11 cellular contexts compared by ENCODE assay signal in the genomic region with DNA sequence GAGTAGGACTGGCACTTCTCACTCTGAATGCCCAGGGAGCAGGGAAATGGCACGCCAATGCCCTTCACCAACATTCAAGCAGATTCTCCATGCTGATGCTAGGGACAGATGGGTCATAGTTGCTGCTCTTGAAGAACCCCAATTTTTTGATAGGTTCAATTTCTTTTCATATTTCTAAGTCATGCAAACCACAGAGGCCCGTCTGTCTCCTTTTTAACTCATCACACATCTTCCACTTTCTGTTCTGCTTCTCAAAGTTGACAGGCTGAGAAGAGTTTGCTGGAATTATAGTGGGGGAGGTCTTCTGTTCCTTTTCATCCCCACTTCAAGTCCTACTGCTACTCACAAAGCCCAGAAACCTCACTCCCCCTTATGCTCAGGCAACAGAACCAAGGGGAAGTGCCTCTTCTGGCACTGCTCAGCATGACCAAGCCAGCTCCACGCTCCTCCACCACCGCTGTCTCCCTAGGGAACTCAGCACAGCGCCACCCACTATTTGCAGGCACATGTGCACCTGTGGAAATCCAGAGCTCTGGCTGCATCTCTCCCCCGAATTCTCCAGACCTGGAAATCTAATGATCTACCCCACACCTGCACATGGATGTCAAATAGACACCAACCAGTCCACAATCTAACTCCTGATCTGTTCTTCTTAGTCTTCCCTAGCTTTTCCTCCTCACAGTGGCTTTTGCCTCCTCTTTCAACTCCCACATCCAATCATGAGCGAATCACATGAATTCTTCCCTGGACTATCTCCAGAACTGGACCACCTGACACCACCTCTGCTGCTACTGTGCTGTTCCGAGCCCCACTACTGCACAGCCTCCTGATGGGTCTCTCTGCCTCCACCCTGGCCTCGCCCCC. TPM values are rescaled to one million over a fixed set of nuclear protein-coding genes. Genes with fewer than 3 reads are reported as not detected.
DNase-seq lines count a peak whose midpoint lies in the region; ATAC-seq and TF ChIP-seq lines count a peak whose summit lies in the region.
"Had no signal": no experiment of that assay in that cellular context is flagged by ENCODE, and none has a peak within 500 bp of the region (broad histone marks: within the 10 kb centered on the region; RNA-seq: fewer than 3 reads in every experiment).

No MANE protein-coding gene starts in this region.

- WGBS in adrenal gland, 4 donors: 94 to 96% (median 96%) methylated on average over 9 of the region's 9 CpGs

- no peak for TF ChIP-seq CTCF in adrenal gland (IDR thresholded peaks at IDR 0.05)

- H3K4me3 ChIP-seq in adrenal gland: no peak overlapping the region
- H3K4me3 ChIP-seq: breast epithelium had no signal

- ATAC-seq in activated CD4-positive, CD25-positive, alpha-beta regulatory T cell treated with anti-CD3 and anti-CD28 coated beads, Interleukin-2, amount 50 U/mL, for 24 hours: peak; percentile 58 to 74
- ATAC-seq in GM21723 (IDR thresholded peaks at IDR 0.05; ENCODE audit: unreplicated experiment): peak; percentile 69

- intact Hi-C loops in posterior cingulate gyrus (cut with DNase I) (no loop called here), adrenal gland (cut with DNase I) (no loop called here)

- no peak overlapping the region for H3K27ac ChIP-seq in adrenal gland
- H3K27ac ChIP-seq: breast epithelium, HL-60 had no signal

- DNase-seq in activated CD4-positive, CD25-positive, alpha-beta regulatory T cell (lab: John Stamatoyannopoulos, UW): no peak
- peak; percentile 19 for DNase-seq in NCI-H2107 treated with DMSO at 0.1 percent for 48 hours (lab: John Stamatoyannopoulos, UW; ENCODE audit: unreplicated experiment)
- peak in 6 of 10 donors; percentile 25 to 93 (median 70) for DNase-seq in posterior cingulate gyrus
- no peak for DNase-seq in SKM-1 (lab: John Stamatoyannopoulos, UW; ENCODE audit: unreplicated experiment)
- DNase-seq in adrenal gland: no peak
- DNase-seq in stimulated activated CD4-positive, alpha-beta T cell treated with anti-CD3 and anti-CD28 coated beads, Interleukin-1b, Interleukin-23, amount 100 ng/mL, for 48 hours: no peak
- DNase-seq: foreskin fibroblast had no signal

- H3K4me1 ChIP-seq in adrenal gland (replicated peaks in 1 of 2): peaks cover 0 to 3% of the 10 kb centered on the region in 2 donors
- H3K4me1 ChIP-seq: breast epithelium had no signal

- TF ChIP-seq POLR2A in adrenal gland (IDR thresholded peaks at IDR 0.05): no peak

- H3K36me3 ChIP-seq in adrenal gland (replicated peaks in 1 of 2): peaks cover 0 to 61% of the 10 kb centered on the region in 2 donors

- no peaks in the 10 kb centered on the region for H3K27me3 ChIP-seq in adrenal gland
- H3K27me3 ChIP-seq: breast epithelium had no signal

- H3K9me3 ChIP-seq in adrenal gland (replicated peaks in 1 of 3): no peaks in the 10 kb centered on the region
- H3K9me3 ChIP-seq: breast epithelium had no signal

RNA-seq across cellular contexts. Expression of gene ZBTB24, which starts 10.7 kb away (rescaled TPM):
- 10 to 100 TPM in 1 of 8 donors, 1 to 10 TPM in 7; 4.5 to 14.4 (median 6.6) TPM for total RNA-seq in adrenal gland
- polyA plus RNA-seq in adrenal gland: 1 to 10 TPM; 2.2 to 7.0 (median 4.0) TPM

RNA-seq across cellular contexts. Expression of gene MICAL1, which starts 16.8 kb away (rescaled TPM):
- total RNA-seq in adrenal gland: 10 to 100 TPM in 4 of 8 donors, 1 to 10 TPM in 4; 3.8 to 16.7 (median 10.4) TPM
- 10 to 100 TPM in 2 of 3 donors, 1 to 10 TPM in 1; 3.7 to 99.9 (median 35.2) TPM for polyA plus RNA-seq in adrenal gland

RNA-seq across cellular contexts. Expression of gene SMPD2, which starts 31.8 kb away (rescaled TPM):
- total RNA-seq in adrenal gland: 10 to 100 TPM in 5 of 8 donors, 1 to 10 TPM in 3; 6.4 to 17.3 (median 10.4) TPM
- 10 to 100 TPM in 2 of 3 donors, 1 to 10 TPM in 1; 6.6 to 17.5 (median 15.9) TPM for polyA plus RNA-seq in adrenal gland

RNA-seq across cellular contexts. Expression of gene PPIL6, which starts 31.9 kb away (rescaled TPM):
- 1 to 10 TPM in 5 of 8 donors, under 1 TPM in 3; 0.74 to 3.3 (median 1.7) TPM for total RNA-seq in adrenal gland
- polyA plus RNA-seq in adrenal gland: 1 to 10 TPM in 1 of 3 donors, under 1 TPM in 2; 0.48 to 1.8 (median 0.51) TPM

Comparison
In these comparisons a context has a peak if more than half of its experiments do, and no peak if none do; other contexts are left out.
1. DNase-seq: peak in NCI-H2107 treated with DMSO at 0.1 percent for 48 hours (single experiment) and posterior cingulate gyrus (6 of 10); none in activated CD4-positive, CD25-positive, alpha-beta regulatory T cell (0 of 4), SKM-1 (single experiment), adrenal gland (0 of 7) and stimulated activated CD4-positive, alpha-beta T cell treated with anti-CD3 and anti-CD28 coated beads, Interleukin-1b, Interleukin-23, amount 100 ng/mL, for 48 hours (single experiment).